8 cellular contexts compared by ENCODE assay signal in genomic region chr18:24426398-24427294, GRCh38. TPM values are rescaled to one million over a fixed set of nuclear protein-coding genes. Genes with fewer than 3 reads are reported as not detected.
A peak's percentile ranks its signal among the peaks of the same experiment; 100 is the strongest.
DNase-seq lines count a peak whose midpoint lies in the region; ATAC-seq and TF ChIP-seq lines count a peak whose summit lies in the region.

IMPACT (plus strand) TSS chr18:24426670; CDS start chr18:24426757, 87 bp downstream.

- peaks cover 16% of the 10 kb centered on the region for H3K4me1 Mint-ChIP-seq in CD14-positive monocyte

- peak within 1 kb of the TSS; percentile 82 to 93 (median 91) for H3K27ac Mint-ChIP-seq in CD14-positive monocyte

- peaks cover 0 to 12% (median 5%) of the 10 kb centered on the region in 7 donors for H3K9me3 Mint-ChIP-seq in CD14-positive monocyte

- peak; percentile 67 for DNase-seq in CD14-positive monocyte (ENCODE audit: low spot score)
- peak; percentile 23 for DNase-seq in GM19240 (ENCODE audit: insufficient read length, low spot score)
- peak; percentile 77 to 89 for DNase-seq in NOMO-1 (lab: John Stamatoyannopoulos, UW; ENCODE audit: unreplicated experiment in 2 of 2)
- DNase-seq in activated CD8-positive, alpha-beta memory T cell treated with anti-CD3 and anti-CD28 coated beads, Interleukin-2, amount 50 U/mL, for 24 hours (ENCODE audit: extremely low read depth): peak; percentile 24
- peak; percentile 93 for DNase-seq in mesenteric fat pad (ENCODE audit: low spot score)
- DNase-seq in stimulated activated CD8-positive, alpha-beta memory T cell treated with anti-CD3 and anti-CD28 coated beads, Interleukin-15, amount 100 ng/mL, for 1 hour (ENCODE audit: low read depth): peak; percentile 53

- intact Hi-C loops in CD14-positive monocyte (cut with micrococcal nuclease): no loop called here

- in situ Hi-C loops in endometrial microvascular endothelial cells (cut with HindIII; ENCODE audit: inconsistent ontology term, low pct_unique_long_range_greater_than_20kb, low sequenced_read_pairs): no loop called here

- ATAC-seq in HG03457 (IDR thresholded peaks at IDR 0.05; ENCODE audit: unreplicated experiment): peak; percentile 90

- no peak for TF ChIP-seq CTCF in CD14-positive monocyte (IDR thresholded peaks at IDR 0.05)

- peaks cover 6 to 12% (median 9%) of the 10 kb centered on the region in 3 donors for H3K27me3 Mint-ChIP-seq in CD14-positive monocyte (ENCODE audit: low read depth in 3 of 3)

- peaks cover 14 to 17% of the 10 kb centered on the region in 2 donors for H3K36me3 Mint-ChIP-seq in CD14-positive monocyte

- H3K4me3 Mint-ChIP-seq in CD14-positive monocyte: peak within 1 kb of the TSS; percentile 95

RNA-seq across cellular contexts. Expression of gene IMPACT, which starts in this region (rescaled TPM):
- 10 to 100 TPM; 15.8 to 19.7 TPM for polyA plus RNA-seq in CD14-positive monocyte
- 35.1 TPM for total RNA-seq in endometrial microvascular endothelial cells (ENCODE audit: inconsistent ontology term)
- total RNA-seq in mesenteric fat pad: 33.3 TPM

Comparison
In these comparisons a context has a peak if more than half of its experiments do, and no peak if none do; other contexts are left out.
1. Peak in every context shown above with its lines: DNase-seq and ATAC-seq.
2. DNase-seq: peak in every context shown above with its lines; median percentile 93 in mesenteric fat pad; 83 in NOMO-1; 67 in CD14-positive monocyte; 53 in stimulated activated CD8-positive, alpha-beta memory T cell treated with anti-CD3 and anti-CD28 coated beads, Interleukin-15, amount 100 ng/mL, for 1 hour; 24 in activated CD8-positive, alpha-beta memory T cell treated with anti-CD3 and anti-CD28 coated beads, Interleukin-2, amount 50 U/mL, for 24 hours; 23 in GM19240.